ENCODE assay signal across 30 cellular contexts in genomic region chr20:40939667-40940066, GRCh38.
"Had no signal": no experiment of that assay in that cellular context is flagged by ENCODE, and none has a peak within 500 bp of the region (broad histone marks: within the 10 kb centered on the region; RNA-seq: fewer than 3 reads in every experiment).

No MANE protein-coding gene starts in this region.

- H3K27me3 Mint-ChIP-seq: activated CD4-positive, alpha-beta memory T cell treated with anti-CD3 and anti-CD28 coated beads for 36 hours; activated CD4-positive, alpha-beta T cell treated with anti-CD3 and anti-CD28 coated beads for 36 hours; activated CD4-positive, alpha-beta T cell treated with anti-CD3 and anti-CD28 coated beads, Interleukin-2, amount 10 ng/mL, durations not matched to agents 24 days and 14 days; activated naive CD8-positive, alpha-beta T cell treated with anti-CD3 and anti-CD28 coated beads, Interleukin-2, amount 10 ng/mL, durations not matched to agents 7 days and 5 days had no signal

- H3K9me3 Mint-ChIP-seq: activated CD4-positive, alpha-beta memory T cell treated with anti-CD3 and anti-CD28 coated beads for 36 hours; activated CD4-positive, alpha-beta T cell treated with anti-CD3 and anti-CD28 coated beads, Interleukin-2, amount 10 ng/mL, durations not matched to agents 24 days and 14 days; activated naive CD4-positive, alpha-beta T cell treated with anti-CD3 and anti-CD28 coated beads, Interleukin-2, amount 10 ng/mL, durations not matched to agents 7 days and 5 days; activated naive CD4-positive, alpha-beta T cell treated with anti-CD3 and anti-CD28 coated beads, Interleukin-2, amount 50 U/mL, for 72 hours; activated naive CD8-positive, alpha-beta T cell treated with anti-CD3 and anti-CD28 coated beads, Interleukin-2, amount 10 ng/mL, durations not matched to agents 7 days and 5 days; activated T-cell treated with anti-CD3 and anti-CD28 coated beads, Interleukin-2, amount 50 U/mL, for 72 hours; brain had no signal

- H3K36me3 ChIP-seq: ascending aorta, breast epithelium, cardiac muscle cell, colonic mucosa had no signal

- ATAC-seq: activated CD4-positive, alpha-beta T cell treated with anti-CD3 and anti-CD28 coated beads for 36 hours; activated CD8-positive, alpha-beta memory T cell treated with anti-CD3 and anti-CD28 coated beads, Interleukin-2, amount 10 ng/mL, durations not matched to agents 7 days and 5 days; activated CD8-positive, alpha-beta T cell treated with anti-CD3 and anti-CD28 coated beads, Interleukin-2, amount 10 ng/mL, durations not matched to agents 7 days and 5 days; activated naive CD4-positive, alpha-beta T cell treated with anti-CD3 and anti-CD28 coated beads, Interleukin-2, amount 50 U/mL, for 72 hours; activated T-cell treated with anti-CD3 and anti-CD28 coated beads, Interleukin-2, amount 50 U/mL, for 72 hours had no signal

- FAIRE-seq: endometrium, endothelial cell of umbilical vein, frontal cortex had no signal

- H3K27ac Mint-ChIP-seq: activated CD4-positive, alpha-beta memory T cell treated with anti-CD3 and anti-CD28 coated beads for 36 hours; activated CD4-positive, alpha-beta T cell treated with anti-CD3 and anti-CD28 coated beads for 36 hours; activated CD4-positive, alpha-beta T cell treated with anti-CD3 and anti-CD28 coated beads, Interleukin-2, amount 10 ng/mL, durations not matched to agents 24 days and 14 days; activated CD8-positive, alpha-beta memory T cell treated with anti-CD3 and anti-CD28 coated beads, Interleukin-2, amount 10 ng/mL, durations not matched to agents 7 days and 5 days; activated CD8-positive, alpha-beta T cell treated with anti-CD3 and anti-CD28 coated beads, Interleukin-2, amount 10 ng/mL, durations not matched to agents 7 days and 5 days; activated naive CD4-positive, alpha-beta T cell treated with anti-CD3 and anti-CD28 coated beads, Interleukin-2, amount 10 ng/mL, durations not matched to agents 7 days and 5 days; activated naive CD4-positive, alpha-beta T cell treated with anti-CD3 and anti-CD28 coated beads, Interleukin-2, amount 50 U/mL, for 72 hours; activated naive CD8-positive, alpha-beta T cell treated with anti-CD3 and anti-CD28 coated beads, Interleukin-2, amount 10 ng/mL, durations not matched to agents 7 days and 5 days; activated T-cell treated with anti-CD3 and anti-CD28 coated beads, Interleukin-2, amount 50 U/mL, for 72 hours; brain had no signal

- H3K4me1 ChIP-seq: ascending aorta, breast epithelium, colonic mucosa had no signal

- H3K4me3 Mint-ChIP-seq: activated CD4-positive, alpha-beta memory T cell treated with anti-CD3 and anti-CD28 coated beads for 36 hours; activated CD4-positive, alpha-beta T cell treated with anti-CD3 and anti-CD28 coated beads for 36 hours; activated CD4-positive, alpha-beta T cell treated with anti-CD3 and anti-CD28 coated beads, Interleukin-2, amount 10 ng/mL, durations not matched to agents 24 days and 14 days; activated CD8-positive, alpha-beta memory T cell treated with anti-CD3 and anti-CD28 coated beads, Interleukin-2, amount 10 ng/mL, durations not matched to agents 7 days and 5 days; activated CD8-positive, alpha-beta T cell treated with anti-CD3 and anti-CD28 coated beads, Interleukin-2, amount 10 ng/mL, durations not matched to agents 7 days and 5 days; activated naive CD4-positive, alpha-beta T cell treated with anti-CD3 and anti-CD28 coated beads, Interleukin-2, amount 10 ng/mL, durations not matched to agents 7 days and 5 days; activated naive CD8-positive, alpha-beta T cell treated with anti-CD3 and anti-CD28 coated beads, Interleukin-2, amount 10 ng/mL, durations not matched to agents 7 days and 5 days; activated T-cell treated with anti-CD3 and anti-CD28 coated beads, Interleukin-2, amount 50 U/mL, for 72 hours; brain had no signal

- H3K27me3 ChIP-seq: ascending aorta, breast epithelium, cardiac muscle cell, colonic mucosa had no signal

- H3K4me3 ChIP-seq: ascending aorta, breast epithelium, cardiac muscle cell, colonic mucosa had no signal

- H3K4me1 Mint-ChIP-seq: activated CD4-positive, alpha-beta T cell treated with anti-CD3 and anti-CD28 coated beads for 36 hours; activated CD4-positive, alpha-beta T cell treated with anti-CD3 and anti-CD28 coated beads, Interleukin-2, amount 10 ng/mL, durations not matched to agents 24 days and 14 days; activated CD8-positive, alpha-beta memory T cell treated with anti-CD3 and anti-CD28 coated beads, Interleukin-2, amount 10 ng/mL, durations not matched to agents 7 days and 5 days; activated naive CD4-positive, alpha-beta T cell treated with anti-CD3 and anti-CD28 coated beads, Interleukin-2, amount 10 ng/mL, durations not matched to agents 7 days and 5 days; activated naive CD8-positive, alpha-beta T cell treated with anti-CD3 and anti-CD28 coated beads, Interleukin-2, amount 10 ng/mL, durations not matched to agents 7 days and 5 days; brain had no signal

- H3K36me3 Mint-ChIP-seq: activated CD4-positive, alpha-beta memory T cell treated with anti-CD3 and anti-CD28 coated beads for 36 hours; activated CD8-positive, alpha-beta memory T cell treated with anti-CD3 and anti-CD28 coated beads, Interleukin-2, amount 10 ng/mL, durations not matched to agents 7 days and 5 days; activated naive CD4-positive, alpha-beta T cell treated with anti-CD3 and anti-CD28 coated beads, Interleukin-2, amount 10 ng/mL, durations not matched to agents 7 days and 5 days; activated naive CD4-positive, alpha-beta T cell treated with anti-CD3 and anti-CD28 coated beads, Interleukin-2, amount 50 U/mL, for 72 hours; activated naive CD8-positive, alpha-beta T cell treated with anti-CD3 and anti-CD28 coated beads, Interleukin-2, amount 10 ng/mL, durations not matched to agents 7 days and 5 days; brain had no signal

- H3K9me3 ChIP-seq: ascending aorta, breast epithelium, colonic mucosa had no signal

- H3K27ac ChIP-seq: ascending aorta, breast epithelium, cardiac muscle cell, colonic mucosa, epithelial cell of prostate had no signal

- DNase-seq: activated CD4-positive, alpha-beta memory T cell treated with anti-CD3 and anti-CD28 coated beads for 36 hours; activated CD4-positive, alpha-beta T cell treated with anti-CD3 and anti-CD28 coated beads for 36 hours; activated CD4-positive, alpha-beta T cell treated with anti-CD3 and anti-CD28 coated beads, Interleukin-2, amount 10 ng/mL, durations not matched to agents 24 days and 14 days; activated CD4-positive, CD25-positive, alpha-beta regulatory T cell; activated CD4-positive, CD25-positive, alpha-beta regulatory T cell treated with anti-CD3 and anti-CD28 coated beads, Interleukin-2, amount 50 U/mL, for 72 hours; activated CD8-positive, alpha-beta memory T cell treated with anti-CD3 and anti-CD28 coated beads, Interleukin-2, amount 10 ng/mL, durations not matched to agents 7 days and 5 days; activated CD8-positive, alpha-beta memory T cell treated with anti-CD3 and anti-CD28 coated beads, Interleukin-2, amount 50 U/mL, for 4 hours; activated CD8-positive, alpha-beta T cell treated with anti-CD3 and anti-CD28 coated beads, Interleukin-2, amount 10 ng/mL, durations not matched to agents 7 days and 5 days; activated gamma-delta T cell; activated naive CD4-positive, alpha-beta T cell; activated naive CD4-positive, alpha-beta T cell treated with anti-CD3 and anti-CD28 coated beads, Interleukin-2, amount 10 ng/mL, durations not matched to agents 7 days and 5 days; activated naive CD8-positive, alpha-beta T cell treated with anti-CD3 and anti-CD28 coated beads, Interleukin-2, amount 10 ng/mL, durations not matched to agents 7 days and 5 days; activated T-cell treated with anti-CD3 and anti-CD28 coated beads, Interleukin-2, amount 50 U/mL, for 1 hour; activated T-cell treated with anti-CD3 and anti-CD28 coated beads, Interleukin-2, amount 50 U/mL, for 72 hours; central memory CD4-positive, alpha-beta T cell; cerebellar nuclear complex; colonic mucosa; effector CD8-positive, alpha-beta T cell; foreskin fibroblast; head of caudate nucleus; T-helper 2 cell had no signal
